1 cellular context compared by ENCODE assay signal in the genomic region with DNA sequence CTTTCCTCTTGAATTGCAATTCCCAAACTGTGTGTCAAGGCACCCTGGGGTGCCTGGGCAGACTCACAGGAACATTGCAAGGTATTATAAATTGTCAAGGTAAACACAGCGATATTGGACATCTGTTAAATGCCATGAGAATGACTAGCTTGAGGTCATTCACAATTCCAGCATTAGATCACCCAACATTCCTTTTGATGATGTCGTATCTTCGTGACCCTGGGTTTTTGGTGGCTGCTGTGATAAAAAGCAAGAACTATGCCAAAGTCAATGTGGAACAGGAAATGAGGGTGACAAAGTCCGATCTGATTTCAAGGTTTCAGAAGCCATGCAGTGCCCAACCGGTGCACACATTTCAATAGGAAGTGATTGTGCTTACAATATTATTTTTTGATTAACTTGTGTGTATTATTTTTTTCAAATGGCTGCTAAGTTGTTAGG.
A peak's percentile ranks its signal among the peaks of the same experiment; 100 is the strongest.
TF ChIP-seq lines count a peak whose summit lies in the region.

No MANE protein-coding gene starts in this region.

TF ChIP-seq in HCT116, 20 proteins besides CTCF, POLR2A, EP300 and RAD21 (continued from another document):
- TF ChIP-seq, protein P1, sequence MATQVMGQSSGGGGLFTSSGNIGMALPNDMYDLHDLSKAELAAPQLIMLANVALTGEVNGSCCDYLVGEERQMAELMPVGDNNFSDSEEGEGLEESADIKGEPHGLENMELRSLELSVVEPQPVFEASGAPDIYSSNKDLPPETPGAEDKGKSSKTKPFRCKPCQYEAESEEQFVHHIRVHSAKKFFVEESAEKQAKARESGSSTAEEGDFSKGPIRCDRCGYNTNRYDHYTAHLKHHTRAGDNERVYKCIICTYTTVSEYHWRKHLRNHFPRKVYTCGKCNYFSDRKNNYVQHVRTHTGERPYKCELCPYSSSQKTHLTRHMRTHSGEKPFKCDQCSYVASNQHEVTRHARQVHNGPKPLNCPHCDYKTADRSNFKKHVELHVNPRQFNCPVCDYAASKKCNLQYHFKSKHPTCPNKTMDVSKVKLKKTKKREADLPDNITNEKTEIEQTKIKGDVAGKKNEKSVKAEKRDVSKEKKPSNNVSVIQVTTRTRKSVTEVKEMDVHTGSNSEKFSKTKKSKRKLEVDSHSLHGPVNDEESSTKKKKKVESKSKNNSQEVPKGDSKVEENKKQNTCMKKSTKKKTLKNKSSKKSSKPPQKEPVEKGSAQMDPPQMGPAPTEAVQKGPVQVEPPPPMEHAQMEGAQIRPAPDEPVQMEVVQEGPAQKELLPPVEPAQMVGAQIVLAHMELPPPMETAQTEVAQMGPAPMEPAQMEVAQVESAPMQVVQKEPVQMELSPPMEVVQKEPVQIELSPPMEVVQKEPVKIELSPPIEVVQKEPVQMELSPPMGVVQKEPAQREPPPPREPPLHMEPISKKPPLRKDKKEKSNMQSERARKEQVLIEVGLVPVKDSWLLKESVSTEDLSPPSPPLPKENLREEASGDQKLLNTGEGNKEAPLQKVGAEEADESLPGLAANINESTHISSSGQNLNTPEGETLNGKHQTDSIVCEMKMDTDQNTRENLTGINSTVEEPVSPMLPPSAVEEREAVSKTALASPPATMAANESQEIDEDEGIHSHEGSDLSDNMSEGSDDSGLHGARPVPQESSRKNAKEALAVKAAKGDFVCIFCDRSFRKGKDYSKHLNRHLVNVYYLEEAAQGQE (IDR thresholded peaks at IDR 0.05; ENCODE audit: low read depth) = no peak
- no peak for TF ChIP-seq TCF7L2 (IDR thresholded peaks at IDR 0.05; ENCODE audit: borderline replicate concordance, extremely low read depth, insufficient read depth, insufficient read length)
- TF ChIP-seq, protein P2, sequence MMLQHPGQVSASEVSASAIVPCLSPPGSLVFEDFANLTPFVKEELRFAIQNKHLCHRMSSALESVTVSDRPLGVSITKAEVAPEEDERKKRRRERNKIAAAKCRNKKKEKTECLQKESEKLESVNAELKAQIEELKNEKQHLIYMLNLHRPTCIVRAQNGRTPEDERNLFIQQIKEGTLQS (IDR thresholded peaks at IDR 0.05) = peak; percentile 88
- TF ChIP-seq FOSL1 (IDR thresholded peaks at IDR 0.05; ENCODE audit: low read depth) = peak; percentile 80
- TF ChIP-seq, protein P3, sequence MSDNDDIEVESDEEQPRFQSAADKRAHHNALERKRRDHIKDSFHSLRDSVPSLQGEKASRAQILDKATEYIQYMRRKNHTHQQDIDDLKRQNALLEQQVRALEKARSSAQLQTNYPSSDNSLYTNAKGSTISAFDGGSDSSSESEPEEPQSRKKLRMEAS (IDR thresholded peaks at IDR 0.05) = peak; percentile 73; the same call in 1 of the 2 replicates
- peak; percentile 87 for TF ChIP-seq JUND (IDR thresholded peaks at IDR 0.05)
- peak; percentile 80 for TF ChIP-seq SIN3A (IDR thresholded peaks at IDR 0.05; ENCODE audit: low read depth)
